In genomic region chr9:131728546-131728910, GRCh38 we compare ENCODE assay signal across 10 cellular contexts. TPM values are rescaled to one million over a fixed set of nuclear protein-coding genes. Genes with fewer than 3 reads are reported as not detected.
DNase-seq lines count a peak whose midpoint lies in the region; ATAC-seq and TF ChIP-seq lines count a peak whose summit lies in the region.
"Had no signal": no experiment of that assay in that cellular context is flagged by ENCODE, and none has a peak within 500 bp of the region (broad histone marks: within the 10 kb centered on the region; RNA-seq: fewer than 3 reads in every experiment).

No MANE protein-coding gene starts in this region.

- intact Hi-C loops in activated CD8-positive, alpha-beta T cell treated with anti-CD3 and anti-CD28 coated beads for 36 hours (cut with micrococcal nuclease), result loop anchor here (5.0 kb wide), 2 partner anchors 36 to 136 kb away; no protein-coding TSS in a partner anchor
- intact Hi-C loops in head of caudate nucleus (cut with DNase I), result no loop called here

- no peak for DNase-seq in activated CD4-positive, CD25-positive, alpha-beta regulatory T cell treated with anti-CD3 and anti-CD28 coated beads, Interleukin-2, amount 50 U/mL, for 72 hours
- DNase-seq in activated CD8-positive, alpha-beta T cell treated with anti-CD3 and anti-CD28 coated beads for 36 hours, result no peak
- DNase-seq in iPS-NIHi7 (ENCODE audit: extremely low spot score) (peak; percentile 2), head of caudate nucleus (no peak), cerebellar cortex (ENCODE audit: low spot score) (no peak)
- DNase-seq: KG1, occipital lobe had no signal

- H3K4me1 Mint-ChIP-seq in activated CD8-positive, alpha-beta T cell treated with anti-CD3 and anti-CD28 coated beads for 36 hours (ENCODE audit: low read depth), result peaks cover 86% of the 10 kb centered on the region
- peaks cover 98% of the 10 kb centered on the region for H3K4me1 Mint-ChIP-seq in stimulated activated naive CD8-positive, alpha-beta T cell treated with anti-CD3 and anti-CD28 coated beads, Interleukin-15, Interleukin-2, amounts not matched to agents 100 ng/mL and 50 ng/mL, for 24 hours (ENCODE audit: low read depth)

- no peaks in the 10 kb centered on the region for H3K9me3 Mint-ChIP-seq in activated CD8-positive, alpha-beta T cell treated with anti-CD3 and anti-CD28 coated beads for 36 hours
- H3K9me3 Mint-ChIP-seq in stimulated activated naive CD8-positive, alpha-beta T cell treated with anti-CD3 and anti-CD28 coated beads, Interleukin-15, Interleukin-2, amounts not matched to agents 100 ng/mL and 50 ng/mL, for 24 hours, result no peaks in the 10 kb centered on the region

- H3K4me3 Mint-ChIP-seq in activated CD8-positive, alpha-beta T cell treated with anti-CD3 and anti-CD28 coated beads for 36 hours, result peak overlapping the region; percentile 59
- peak overlapping the region; percentile 71 for H3K4me3 Mint-ChIP-seq in stimulated activated naive CD8-positive, alpha-beta T cell treated with anti-CD3 and anti-CD28 coated beads, Interleukin-15, Interleukin-2, amounts not matched to agents 100 ng/mL and 50 ng/mL, for 24 hours

- peaks cover 29% of the 10 kb centered on the region for H3K36me3 Mint-ChIP-seq in activated CD8-positive, alpha-beta T cell treated with anti-CD3 and anti-CD28 coated beads for 36 hours (ENCODE audit: low read depth)
- peaks cover 14% of the 10 kb centered on the region for H3K36me3 Mint-ChIP-seq in stimulated activated naive CD8-positive, alpha-beta T cell treated with anti-CD3 and anti-CD28 coated beads, Interleukin-15, Interleukin-2, amounts not matched to agents 100 ng/mL and 50 ng/mL, for 24 hours (ENCODE audit: low read depth)

- CTCF ChIA-PET in activated CD8-positive, alpha-beta T cell treated with anti-CD3 and anti-CD28 coated beads for 36 hours (lab: Charles Lee), result interaction anchor here (0.8 to 5.9 kb wide), 15 partner anchors 9 to 228 kb away, joined by 3 to 65 read pairs (median 4); partner anchors contain the start of gene RAPGEF1

- ATAC-seq in activated CD4-positive, CD25-positive, alpha-beta regulatory T cell treated with anti-CD3 and anti-CD28 coated beads, Interleukin-2, amount 50 U/mL, for 24 hours, result peak; percentile 8 to 12
- ATAC-seq in activated CD8-positive, alpha-beta T cell treated with anti-CD3 and anti-CD28 coated beads for 36 hours, result peak; percentile 21
- ATAC-seq in GM21381 (IDR thresholded peaks at IDR 0.05; ENCODE audit: unreplicated experiment), result no peak

- POLR2A ChIA-PET in activated CD8-positive, alpha-beta T cell treated with anti-CD3 and anti-CD28 coated beads for 36 hours (lab: Charles Lee), result interaction anchor here (0.6 to 10.5 kb wide), 17 partner anchors 9 to 530 kb away, joined by 3 to 119 read pairs (median 4); no protein-coding TSS in a partner anchor

- no peaks in the 10 kb centered on the region for H3K27me3 Mint-ChIP-seq in activated CD8-positive, alpha-beta T cell treated with anti-CD3 and anti-CD28 coated beads for 36 hours
- no peaks in the 10 kb centered on the region for H3K27me3 Mint-ChIP-seq in stimulated activated naive CD8-positive, alpha-beta T cell treated with anti-CD3 and anti-CD28 coated beads, Interleukin-15, Interleukin-2, amounts not matched to agents 100 ng/mL and 50 ng/mL, for 24 hours

- no peak for TF ChIP-seq CTCF in activated CD8-positive, alpha-beta T cell treated with anti-CD3 and anti-CD28 coated beads for 36 hours (IDR thresholded peaks at IDR 0.05)

- peak overlapping the region; percentile 92 for H3K27ac Mint-ChIP-seq in activated CD8-positive, alpha-beta T cell treated with anti-CD3 and anti-CD28 coated beads for 36 hours
- peak overlapping the region; percentile 93 for H3K27ac Mint-ChIP-seq in stimulated activated naive CD8-positive, alpha-beta T cell treated with anti-CD3 and anti-CD28 coated beads, Interleukin-15, Interleukin-2, amounts not matched to agents 100 ng/mL and 50 ng/mL, for 24 hours

RNA-seq across cellular contexts. Expression of gene RAPGEF1, which starts 11.3 kb away (rescaled TPM):
- 10 to 100 TPM; 84.5 to 85.2 TPM for total RNA-seq in activated CD8-positive, alpha-beta T cell treated with anti-CD3 and anti-CD28 coated beads for 36 hours
